Comparison of ENCODE assay signal across 17 cellular contexts in genomic region chr12:27163048-27163715, GRCh38.
DNase-seq lines count a peak whose midpoint lies in the region; ATAC-seq and TF ChIP-seq lines count a peak whose summit lies in the region.
"Had no signal": no experiment of that assay in that cellular context is flagged by ENCODE, and none has a peak within 500 bp of the region (broad histone marks: within the 10 kb centered on the region; RNA-seq: fewer than 3 reads in every experiment).

No MANE protein-coding gene starts in this region.

- H3K9me3 ChIP-seq in OCI-LY7 (ENCODE audit: low read length) (no peaks in the 10 kb centered on the region), vagina (no peaks in the 10 kb centered on the region)
- H3K9me3 ChIP-seq: colonic mucosa, prostate gland had no signal

- no peak for TF ChIP-seq POLR2A in vagina (IDR thresholded peaks at IDR 0.05)

- ATAC-seq in left colon (peak; percentile 8), T-cell (replicated peaks in 1 of 4) (no peak)

- CTCF ChIA-PET in OCI-LY7 (lab: Charles Lee; ENCODE audit: unreplicated experiment) (no interaction called here), T-cell (lab: Charles Lee) (interaction anchor here in 1 of 2 donors (1.0 kb wide), 1 partner anchor 65 kb away, joined by 3 read pairs; no protein-coding TSS in a partner anchor)

- peaks cover 11% of the 10 kb centered on the region for H3K36me3 Mint-ChIP-seq in T-cell
- H3K36me3 Mint-ChIP-seq: activated naive CD8-positive, alpha-beta T cell treated with anti-CD3 and anti-CD28 coated beads, Interleukin-2, amount 10 ng/mL, durations not matched to agents 7 days and 5 days had no signal

- intact Hi-C loops in left colon (cut with DNase I, micrococcal nuclease): no loop called here
- intact Hi-C loops in OCI-LY7 (cut with micrococcal nuclease; ENCODE audit: unreplicated experiment): no loop called here
- intact Hi-C loops in vagina (cut with DNase I): no loop called here

- H2AFZ ChIP-seq in OCI-LY7 (ENCODE audit: low read length): no peak overlapping the region

- peaks cover 11 to 15% (median 13%) of the 10 kb centered on the region in 3 donors for H3K9me3 Mint-ChIP-seq in T-cell

- no peaks in the 10 kb centered on the region for H3K4me1 ChIP-seq in OCI-LY7 (ENCODE audit: insufficient read depth, low read length, poor library complexity, severe bottlenecking)
- no peaks in the 10 kb centered on the region for H3K4me1 ChIP-seq in vagina
- H3K4me1 ChIP-seq: BLaER1 treated with 17β-estradiol and CSF1 and Interleukin-3, amounts not matched to agents 10 nM and 100 nM; colonic mucosa; prostate gland had no signal

- H3K4me3 ChIP-seq in astrocyte of the spinal cord (ENCODE audit: low read depth, low read length) (no peak overlapping the region), OCI-LY7 (ENCODE audit: low read depth, low read length, poor library complexity, severe bottlenecking) (no peak overlapping the region), vagina (no peak overlapping the region)
- H3K4me3 ChIP-seq: BLaER1 treated with 17β-estradiol and CSF1 and Interleukin-3, amounts not matched to agents 10 nM and 100 nM; colonic mucosa; prostate gland had no signal

- POLR2A ChIA-PET in OCI-LY7 (lab: Charles Lee): no interaction called here
- POLR2A ChIA-PET in T-cell (lab: Charles Lee): no interaction called here

- BruUV-seq in OCI-LY7 (replicated peaks; lab: Mats Ljungman, UMichigan): no TSS peak

- H3K4me3 Mint-ChIP-seq in T-cell: no peak overlapping the region
- H3K4me3 Mint-ChIP-seq: activated naive CD8-positive, alpha-beta T cell treated with anti-CD3 and anti-CD28 coated beads, Interleukin-2, amount 10 ng/mL, durations not matched to agents 7 days and 5 days had no signal

- H3K79me2 ChIP-seq in OCI-LY7 (ENCODE audit: insufficient read depth, low read depth, low read length): no peaks in the 10 kb centered on the region

- no peaks in the 10 kb centered on the region for H4K20me1 ChIP-seq in OCI-LY7 (ENCODE audit: insufficient read depth, low read length)
- H4K20me1 ChIP-seq: BLaER1 treated with 17β-estradiol and CSF1 and Interleukin-3, amounts not matched to agents 10 nM and 100 nM had no signal

- H3K4me2 ChIP-seq in OCI-LY7 (ENCODE audit: low read length): no peak overlapping the region
- H3K4me2 ChIP-seq: BLaER1 treated with 17β-estradiol and CSF1 and Interleukin-3, amounts not matched to agents 10 nM and 100 nM had no signal

- H3K27ac ChIP-seq in OCI-LY7 (ENCODE audit: low read depth, low read length, poor library complexity, severe bottlenecking) (no peak overlapping the region), vagina (no peak overlapping the region)
- H3K27ac ChIP-seq: BLaER1 treated with 17β-estradiol and CSF1 and Interleukin-3, amounts not matched to agents 10 nM and 100 nM; colonic mucosa; prostate gland; VCaP had no signal

- no peak for TF ChIP-seq RAD21 in Ishikawa (IDR thresholded peaks at IDR 0.05; ENCODE audit: low read depth)

- 0 out of 2 replicates have a peak, but pooled peaks have one; percentile 19 for TF ChIP-seq EP300 in Ishikawa (IDR thresholded peaks at IDR 0.05; ENCODE audit: borderline replicate concordance)

- DNase-seq in Caki2 (ENCODE audit: low read depth): peak; percentile 33
- DNase-seq in astrocyte of the spinal cord (ENCODE audit: low read depth, low spot score): peak; percentile 77
- no peak for DNase-seq in left colon
- no peak for DNase-seq in OCI-LY7 (ENCODE audit: low spot score)
- no peak for DNase-seq in vagina (ENCODE audit: extremely low spot score in 2 of 2)
- DNase-seq in GF-D8 (lab: John Stamatoyannopoulos, UW): no peak
- DNase-seq in T-cell: no peak
- DNase-seq: activated naive CD8-positive, alpha-beta T cell treated with anti-CD3 and anti-CD28 coated beads, Interleukin-2, amount 10 ng/mL, durations not matched to agents 7 days and 5 days; colonic mucosa; GDM1; NCI-H1694; NCI-H774; SIG-M5 had no signal

- no peaks in the 10 kb centered on the region for H3K36me3 ChIP-seq in OCI-LY7 (ENCODE audit: insufficient read depth, low read length)
- no peaks in the 10 kb centered on the region for H3K36me3 ChIP-seq in vagina
- H3K36me3 ChIP-seq: BLaER1 treated with 17β-estradiol and CSF1 and Interleukin-3, amounts not matched to agents 10 nM and 100 nM; colonic mucosa; prostate gland had no signal

- no peak overlapping the region for H3K27ac Mint-ChIP-seq in T-cell
- H3K27ac Mint-ChIP-seq: activated naive CD8-positive, alpha-beta T cell treated with anti-CD3 and anti-CD28 coated beads, Interleukin-2, amount 10 ng/mL, durations not matched to agents 7 days and 5 days had no signal

- no peaks in the 10 kb centered on the region for H3K4me1 Mint-ChIP-seq in T-cell
- H3K4me1 Mint-ChIP-seq: activated naive CD8-positive, alpha-beta T cell treated with anti-CD3 and anti-CD28 coated beads, Interleukin-2, amount 10 ng/mL, durations not matched to agents 7 days and 5 days had no signal

- no peaks in the 10 kb centered on the region for H3K9me2 ChIP-seq in OCI-LY7 (ENCODE audit: insufficient read depth, low read length)

- H3K27me3 ChIP-seq in vagina: no peaks in the 10 kb centered on the region
- H3K27me3 ChIP-seq: BLaER1 treated with 17β-estradiol and CSF1 and Interleukin-3, amounts not matched to agents 10 nM and 100 nM; colonic mucosa had no signal

- in situ Hi-C loops in Caki2 (cut with HindIII; ENCODE audit: low pct_unique_long_range_greater_than_20kb, low sequenced_read_pairs) (no loop called here), astrocyte of the spinal cord (cut with HindIII; ENCODE audit: low sequenced_read_pairs) (no loop called here)

- TF ChIP-seq CTCF in astrocyte of the spinal cord (IDR thresholded peaks at IDR 0.05; ENCODE audit: low read depth, low read length) (no peak), OCI-LY7 (conservative IDR thresholded peaks at IDR 0.05; ENCODE audit: low read length) (no peak), vagina (IDR thresholded peaks at IDR 0.05) (no peak)

- no peaks in the 10 kb centered on the region for H3K27me3 Mint-ChIP-seq in T-cell

TF ChIP-seq in Ishikawa, 13 proteins besides CTCF, POLR2A, EP300 and RAD21:
- TF ChIP-seq FOXM1 (IDR thresholded peaks at IDR 0.05; ENCODE audit: borderline replicate concordance, low read depth) (no peak), TEAD4 (IDR thresholded peaks at IDR 0.05) (0 out of 2 replicates have a peak, but pooled peaks have one; percentile 28), TAF1 (IDR thresholded peaks at IDR 0.05; ENCODE audit: low read depth) (no peak)
TF ChIP-seq in Ishikawa: peak in this region for 1.

Comparison
In these comparisons a context has a peak if more than half of its experiments do, and no peak if none do; other contexts are left out.
1. DNase-seq: peak in Caki2 (single experiment) and astrocyte of the spinal cord (single experiment); none in left colon (0 of 2), OCI-LY7 (single experiment), vagina (0 of 2), GF-D8 (single experiment) and T-cell (0 of 34).